In genomic region chr20:45338121-45339030, GRCh38 we compare ENCODE assay signal across 9 cellular contexts. TPM values are rescaled to one million over a fixed set of nuclear protein-coding genes. Genes with fewer than 3 reads are reported as not detected.
DNase-seq lines count a peak whose midpoint lies in the region; ATAC-seq and TF ChIP-seq lines count a peak whose summit lies in the region.
"Had no signal": no experiment of that assay in that cellular context is flagged by ENCODE, and none has a peak within 500 bp of the region (broad histone marks: within the 10 kb centered on the region; RNA-seq: fewer than 3 reads in every experiment).

No MANE protein-coding gene starts in this region.

- H3K4me1 ChIP-seq in HUES48 (ENCODE audit: control insufficient read depth, insufficient read depth, low read length) (peaks cover 58% of the 10 kb centered on the region), psoas muscle (peaks cover 66% of the 10 kb centered on the region)

- ATAC-seq in psoas muscle (no peak), omental fat pad (ENCODE audit: low FRiP score) (no peak)

- DNase-seq in epidermal melanocyte (ENCODE audit: insufficient read length, low spot score) (peak; percentile 9), psoas muscle (peak in 1 of 2 donors; percentile 15), NCI-H1092 treated with DMSO at 0.1 percent for 48 hours (lab: John Stamatoyannopoulos, UW) (no peak), omental fat pad (ENCODE audit: low spot score) (no peak)
- no peak for DNase-seq in stimulated activated naive CD4-positive, alpha-beta T cell (lab: John Stamatoyannopoulos, UW)
- DNase-seq: DMS 273 treated with DMSO at 0.1 percent for 48 hours, NCI-H187 treated with DMSO at 0.1 percent for 48 hours had no signal

- 71 to 80% (median 72%) methylated on average over 11 of the region's 11 CpGs for WGBS in psoas muscle, 3 donors

- H3K27ac ChIP-seq in HUES48 (ENCODE audit: low read depth, low read length) (peak overlapping the region; percentile 78), psoas muscle (peak overlapping the region; percentile 94)

- H3K4me3 ChIP-seq in HUES48 (ENCODE audit: low read depth, low read length) = no peak overlapping the region
- H3K4me3 ChIP-seq in psoas muscle = peak overlapping the region; percentile 33

- H3K27me3 ChIP-seq in HUES48 (ENCODE audit: control insufficient read depth, insufficient read depth, low read length) (no peaks in the 10 kb centered on the region), psoas muscle (ENCODE audit: insufficient read depth in 3 of 3, low read length in 2 of 3) (no peaks in the 10 kb centered on the region)

- TF ChIP-seq CTCF in psoas muscle (IDR thresholded peaks at IDR 0.05) (no peak), omental fat pad (IDR thresholded peaks at IDR 0.05) (no peak)

- no peak overlapping the region for H3K9ac ChIP-seq in HUES48 (ENCODE audit: low read depth, low read length)

- 0 out of 2 replicates have a peak, but pooled peaks cover 3% of the 10 kb centered on the region for H3K36me3 ChIP-seq in HUES48 (ENCODE audit: control insufficient read depth, insufficient read depth, low read length)
- peaks cover 0 to 41% of the 10 kb centered on the region in 2 donors for H3K36me3 ChIP-seq in psoas muscle (ENCODE audit: insufficient read depth in 1 of 2, low read depth in 1 of 2)

- intact Hi-C loops in psoas muscle (cut with DNase I) = no loop called here

- no peaks in the 10 kb centered on the region for H3K9me3 ChIP-seq in HUES48 (ENCODE audit: control insufficient read depth, insufficient read depth, low read length)
- H3K9me3 ChIP-seq in psoas muscle = no peaks in the 10 kb centered on the region

RNA-seq across cellular contexts. Expression of gene SDC4, which starts 9.8 kb away (rescaled TPM):
- total RNA-seq in psoas muscle (100 to 1,000 TPM in 2 of 4 donors, 10 to 100 TPM in 2; 32.2 to 283 (median 161) TPM), omental fat pad (100 to 1,000 TPM in 2 of 4 donors, 10 to 100 TPM in 2; 31.4 to 279 (median 103) TPM)
- 100 to 1,000 TPM in 1 of 3 donors, 10 to 100 TPM in 2; 41.6 to 323 (median 63.9) TPM for polyA plus RNA-seq in psoas muscle

RNA-seq across cellular contexts. Expression of gene SYS1, which starts 24.6 kb away (rescaled TPM):
- total RNA-seq in psoas muscle = 10 to 100 TPM; 17.1 to 29.6 (median 22.9) TPM
- 10 to 100 TPM; 40.9 to 73.3 (median 58.1) TPM for polyA plus RNA-seq in psoas muscle
- 10 to 100 TPM; 26.6 to 55.0 (median 51.3) TPM for total RNA-seq in omental fat pad

RNA-seq across cellular contexts. Expression of gene MATN4, which starts 30.3 kb away (rescaled TPM):
- not detected for total RNA-seq in psoas muscle
- not detected for polyA plus RNA-seq in psoas muscle
- under 1 TPM in 2 of 4 donors, not detected in 2; 0.19 to 0.24 TPM for total RNA-seq in omental fat pad

RNA-seq across cellular contexts. Expression of gene RBPJL, which starts 31.7 kb away (rescaled TPM):
- total RNA-seq in psoas muscle (under 1 TPM in 1 of 4 donors, not detected in 3; 0.22 TPM), omental fat pad (not detected)
- polyA plus RNA-seq in psoas muscle = under 1 TPM in 2 of 3 donors, not detected in 1; 0.04 TPM
- total RNA-seq: T-helper 1 cell treated with Interleukin-12 subunit alpha and Interleukin-12 subunit beta and Interleukin-4 antibody, amounts not matched to agents 30 ng/mL and 1 ng/mL, for 36 hours had no signal

RNA-seq across cellular contexts. Expression of gene TP53TG5, which starts 39.7 kb away (rescaled TPM):
- total RNA-seq in psoas muscle = under 1 TPM in 2 of 4 donors, not detected in 2; 0.38 to 0.69 TPM
- 1 to 10 TPM in 1 of 3 donors, under 1 TPM in 2; 0.12 to 1.0 (median 0.16) TPM for polyA plus RNA-seq in psoas muscle
- total RNA-seq in omental fat pad = under 1 TPM in 1 of 4 donors, not detected in 3; 0.47 TPM
- total RNA-seq: T-helper 1 cell treated with Interleukin-12 subunit alpha and Interleukin-12 subunit beta and Interleukin-4 antibody, amounts not matched to agents 30 ng/mL and 1 ng/mL, for 36 hours had no signal
